20 cellular contexts compared by ENCODE assay signal in genomic region chr5:83703059-83703458, GRCh38.
"Had no signal": no experiment of that assay in that cellular context is flagged by ENCODE, and none has a peak within 500 bp of the region (broad histone marks: within the 10 kb centered on the region; RNA-seq: fewer than 3 reads in every experiment).

No MANE protein-coding gene starts in this region.

- H3K4me3 Mint-ChIP-seq: mesothelial cell of epicardium; naive B cell; natural killer cell; stimulated activated effector memory CD8-positive, alpha-beta T cell treated with anti-CD3 and anti-CD28 coated beads, Interleukin-12 subunit alpha, Interleukin-12 subunit beta, amount 100 ng/mL, for 72 hours; stimulated activated naive CD8-positive, alpha-beta T cell treated with anti-CD3 and anti-CD28 coated beads, Interleukin-15, Interleukin-2, amounts not matched to agents 100 ng/mL and 50 ng/mL, for 24 hours had no signal

- H3K4me1 Mint-ChIP-seq: mesothelial cell of epicardium; naive B cell; natural killer cell; stimulated activated effector memory CD8-positive, alpha-beta T cell treated with anti-CD3 and anti-CD28 coated beads, Interleukin-12 subunit alpha, Interleukin-12 subunit beta, amount 100 ng/mL, for 72 hours had no signal

- H3K27me3 Mint-ChIP-seq: progenitor cell of endocrine pancreas had no signal

- H3K9me3 Mint-ChIP-seq: stimulated activated effector memory CD8-positive, alpha-beta T cell treated with anti-CD3 and anti-CD28 coated beads, Interleukin-12 subunit alpha, Interleukin-12 subunit beta, amount 100 ng/mL, for 72 hours; stimulated activated naive CD8-positive, alpha-beta T cell treated with anti-CD3 and anti-CD28 coated beads, Interleukin-15, Interleukin-2, amounts not matched to agents 100 ng/mL and 50 ng/mL, for 24 hours had no signal

- DNase-seq: kidney; left colon; left lung; mesendoderm; naive B cell; natural killer cell; ovary; right cardiac atrium; sigmoid colon; small intestine; spleen; stimulated activated CD4-positive, alpha-beta T cell treated with anti-CD3 and anti-CD28 coated beads, Interleukin-4, amount 100 ng/mL, for 24 hours; stimulated activated naive CD4-positive, alpha-beta T cell; tibial artery; trophoblast cell; upper lobe of right lung had no signal

- H3K36me3 Mint-ChIP-seq: naive B cell; natural killer cell; stimulated activated effector memory CD8-positive, alpha-beta T cell treated with anti-CD3 and anti-CD28 coated beads, Interleukin-12 subunit alpha, Interleukin-12 subunit beta, amount 100 ng/mL, for 72 hours had no signal

- H3K27ac Mint-ChIP-seq: mesothelial cell of epicardium; naive B cell; natural killer cell; progenitor cell of endocrine pancreas; stimulated activated effector memory CD8-positive, alpha-beta T cell treated with anti-CD3 and anti-CD28 coated beads, Interleukin-12 subunit alpha, Interleukin-12 subunit beta, amount 100 ng/mL, for 72 hours; stimulated activated naive CD8-positive, alpha-beta T cell treated with anti-CD3 and anti-CD28 coated beads, Interleukin-15, Interleukin-2, amounts not matched to agents 100 ng/mL and 50 ng/mL, for 24 hours had no signal

- ATAC-seq: left colon; left lung; natural killer cell; right cardiac atrium; stimulated activated effector memory CD8-positive, alpha-beta T cell treated with anti-CD3 and anti-CD28 coated beads, Interleukin-12 subunit alpha, Interleukin-12 subunit beta, amount 100 ng/mL, for 72 hours; upper lobe of right lung had no signal
